10 cellular contexts compared by ENCODE assay signal in genomic region chr19:16315825-16316505, GRCh38. TPM values are rescaled to one million over a fixed set of nuclear protein-coding genes. Genes with fewer than 3 reads are reported as not detected.
DNase-seq lines count a peak whose midpoint lies in the region; ATAC-seq and TF ChIP-seq lines count a peak whose summit lies in the region.
"Had no signal": no experiment of that assay in that cellular context is flagged by ENCODE, and none has a peak within 500 bp of the region (broad histone marks: within the 10 kb centered on the region; RNA-seq: fewer than 3 reads in every experiment).

No MANE protein-coding gene starts in this region.

- no peak overlapping the region for H3K27ac Mint-ChIP-seq in activated CD8-positive, alpha-beta T cell treated with anti-CD3 and anti-CD28 coated beads, Interleukin-2, amount 10 ng/mL, durations not matched to agents 7 days and 5 days
- H3K27ac Mint-ChIP-seq: activated CD4-positive, alpha-beta T cell treated with anti-CD3 and anti-CD28 coated beads, Interleukin-2, amount 10 ng/mL, durations not matched to agents 7 days and 5 days; stimulated activated naive CD8-positive, alpha-beta T cell treated with anti-CD3 and anti-CD28 coated beads, Interleukin-15, Interleukin-2, amounts not matched to agents 100 ng/mL and 50 ng/mL, for 24 hours had no signal

- POLR2A ChIA-PET in activated CD8-positive, alpha-beta T cell treated with anti-CD3 and anti-CD28 coated beads, Interleukin-2, amount 10 ng/mL, durations not matched to agents 7 days and 5 days (lab: Charles Lee), result no interaction called here

- ATAC-seq in omental fat pad (ENCODE audit: low FRiP score), result peak; percentile 79
- ATAC-seq in activated CD8-positive, alpha-beta T cell treated with anti-CD3 and anti-CD28 coated beads, Interleukin-2, amount 10 ng/mL, durations not matched to agents 7 days and 5 days, result no peak

- peak; percentile 99 for DNase-seq in AG10803 (ENCODE audit: low read depth)
- peak; percentile 92 for DNase-seq in OCI-M2 (lab: John Stamatoyannopoulos, UW; ENCODE audit: unreplicated experiment)
- peak; percentile 89 for DNase-seq in epithelial cell of esophagus (ENCODE audit: low read depth)
- no peak for DNase-seq in omental fat pad (ENCODE audit: low spot score)
- DNase-seq in NCI-H345 (lab: John Stamatoyannopoulos, UW), result no peak
- DNase-seq in NCI-H69 (lab: John Stamatoyannopoulos, UW), result no peak
- no peak for DNase-seq in activated CD8-positive, alpha-beta T cell treated with anti-CD3 and anti-CD28 coated beads, Interleukin-2, amount 10 ng/mL, durations not matched to agents 7 days and 5 days
- no peak for DNase-seq in middle frontal gyrus (ENCODE audit: extremely low spot score, low spot score)
- DNase-seq: activated CD4-positive, alpha-beta T cell treated with anti-CD3 and anti-CD28 coated beads, Interleukin-2, amount 10 ng/mL, durations not matched to agents 7 days and 5 days had no signal

- no peak overlapping the region for H3K4me3 Mint-ChIP-seq in activated CD8-positive, alpha-beta T cell treated with anti-CD3 and anti-CD28 coated beads, Interleukin-2, amount 10 ng/mL, durations not matched to agents 7 days and 5 days
- H3K4me3 Mint-ChIP-seq: activated CD4-positive, alpha-beta T cell treated with anti-CD3 and anti-CD28 coated beads, Interleukin-2, amount 10 ng/mL, durations not matched to agents 7 days and 5 days; stimulated activated naive CD8-positive, alpha-beta T cell treated with anti-CD3 and anti-CD28 coated beads, Interleukin-15, Interleukin-2, amounts not matched to agents 100 ng/mL and 50 ng/mL, for 24 hours had no signal

- H3K9me3 Mint-ChIP-seq in activated CD8-positive, alpha-beta T cell treated with anti-CD3 and anti-CD28 coated beads, Interleukin-2, amount 10 ng/mL, durations not matched to agents 7 days and 5 days (ENCODE audit: insufficient read depth), result no peaks in the 10 kb centered on the region
- H3K9me3 Mint-ChIP-seq: stimulated activated naive CD8-positive, alpha-beta T cell treated with anti-CD3 and anti-CD28 coated beads, Interleukin-15, Interleukin-2, amounts not matched to agents 100 ng/mL and 50 ng/mL, for 24 hours had no signal

- TF ChIP-seq CTCF in AG10803 (conservative IDR thresholded peaks at IDR 0.05; ENCODE audit: low read length), result no peak
- TF ChIP-seq CTCF in epithelial cell of esophagus (IDR thresholded peaks at IDR 0.05; ENCODE audit: insufficient read depth, low read depth, low read length, missing control alignments), result no peak
- TF ChIP-seq CTCF in omental fat pad (IDR thresholded peaks at IDR 0.05), result no peak

- peaks cover 9% of the 10 kb centered on the region for H3K4me1 Mint-ChIP-seq in activated CD8-positive, alpha-beta T cell treated with anti-CD3 and anti-CD28 coated beads, Interleukin-2, amount 10 ng/mL, durations not matched to agents 7 days and 5 days (ENCODE audit: low read depth)

- peaks cover 2% of the 10 kb centered on the region for H3K36me3 Mint-ChIP-seq in activated CD8-positive, alpha-beta T cell treated with anti-CD3 and anti-CD28 coated beads, Interleukin-2, amount 10 ng/mL, durations not matched to agents 7 days and 5 days (ENCODE audit: low read depth)

- peaks cover 30% of the 10 kb centered on the region for H3K27me3 Mint-ChIP-seq in activated CD8-positive, alpha-beta T cell treated with anti-CD3 and anti-CD28 coated beads, Interleukin-2, amount 10 ng/mL, durations not matched to agents 7 days and 5 days (ENCODE audit: low read depth)

- H3K4me3 ChIP-seq in AG10803 (ENCODE audit: low read length), result no peak overlapping the region
- no peak overlapping the region for H3K4me3 ChIP-seq in epithelial cell of esophagus (ENCODE audit: low read length)

- CTCF ChIA-PET in activated CD8-positive, alpha-beta T cell treated with anti-CD3 and anti-CD28 coated beads, Interleukin-2, amount 10 ng/mL, durations not matched to agents 7 days and 5 days (lab: Charles Lee), result interaction anchor here (1.2 to 1.7 kb wide), 2 partner anchors 50 to 71 kb away, joined by 3 to 9 read pairs; no protein-coding TSS in a partner anchor

RNA-seq across cellular contexts. Expression of gene KLF2, which starts 8.7 kb away (rescaled TPM):
- 100 to 1,000 TPM in 2 of 4 donors, 10 to 100 TPM in 2; 61.1 to 160 (median 85.9) TPM for total RNA-seq in omental fat pad
- total RNA-seq in activated CD8-positive, alpha-beta T cell treated with anti-CD3 and anti-CD28 coated beads, Interleukin-2, amount 10 ng/mL, durations not matched to agents 7 days and 5 days, result 100 to 1,000 TPM in 1 of 2 experiments, 10 to 100 TPM in 1; 96.0 to 100 TPM

Comparison
In these comparisons a context has a peak if more than half of its experiments do, and no peak if none do; other contexts are left out.
1. DNase-seq: peak in AG10803 (single experiment), OCI-M2 (single experiment) and epithelial cell of esophagus (single experiment); none in omental fat pad (single experiment), NCI-H345 (single experiment), NCI-H69 (single experiment), activated CD8-positive, alpha-beta T cell treated with anti-CD3 and anti-CD28 coated beads, Interleukin-2, amount 10 ng/mL, durations not matched to agents 7 days and 5 days (single experiment) and middle frontal gyrus (single experiment).